ENCODE assay signal across 9 cellular contexts in the genomic region with DNA sequence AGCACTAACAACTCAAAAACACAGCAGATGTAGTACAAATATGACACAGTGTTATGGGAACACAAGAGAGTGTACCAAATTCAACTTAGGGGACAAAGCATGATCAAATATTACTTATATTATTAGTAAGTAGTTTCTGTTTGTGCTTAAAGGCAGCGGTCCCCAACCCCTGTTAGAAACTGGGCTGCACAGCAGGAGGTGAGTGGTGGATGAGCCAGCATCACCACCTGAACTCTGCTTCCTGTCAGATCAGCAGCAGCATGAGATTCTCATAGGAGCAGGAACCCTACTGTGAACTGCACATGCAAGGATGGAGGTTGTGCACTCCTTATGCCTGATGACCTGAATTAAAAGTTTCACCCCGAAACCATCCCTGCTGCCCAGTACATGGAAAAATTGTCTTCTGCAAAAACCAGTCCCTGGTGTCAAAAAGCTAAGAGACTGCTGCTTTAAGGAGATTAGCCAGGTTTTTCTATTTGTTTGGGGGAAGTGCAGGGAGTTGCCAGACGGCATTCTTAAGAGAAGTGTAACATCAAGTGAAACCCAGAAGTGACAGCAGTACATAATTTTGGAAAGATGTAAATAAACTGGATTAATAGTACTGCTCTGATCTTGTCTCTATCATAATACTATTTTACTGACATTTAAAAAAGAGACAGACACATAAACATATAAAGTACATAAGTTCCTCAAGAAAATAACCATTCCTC. TPM values are rescaled to one million over a fixed set of nuclear protein-coding genes. Genes with fewer than 3 reads are reported as not detected.
DNase-seq lines count a peak whose midpoint lies in the region; ATAC-seq lines count a peak whose summit lies in the region.
"Had no signal": no experiment of that assay in that cellular context is flagged by ENCODE, and none has a peak within 500 bp of the region (broad histone marks: within the 10 kb centered on the region; RNA-seq: fewer than 3 reads in every experiment).

No MANE protein-coding gene starts in this region.

- H3K4me2 ChIP-seq in mesenchymal stem cell (ENCODE audit: low read length, poor library complexity, severe bottlenecking), result no peak overlapping the region

- CTCF ChIA-PET in activated CD4-positive, alpha-beta T cell treated with anti-CD3 and anti-CD28 coated beads, Interleukin-2, amount 10 ng/mL, durations not matched to agents 7 days and 5 days (lab: Charles Lee), result interaction anchor here (0.9 kb wide), 1 partner anchor 9 kb away, joined by 3 read pairs; no protein-coding TSS in a partner anchor

- no peak overlapping the region for H3K4me3 ChIP-seq in mesenchymal stem cell (ENCODE audit: insufficient read depth in 1 of 2, low read depth in 1 of 2, low read length in 2 of 2)

- intact Hi-C loops in left cardiac atrium (cut with DNase I), result no loop called here

- no peak overlapping the region for H3K27ac Mint-ChIP-seq in activated CD4-positive, alpha-beta T cell treated with anti-CD3 and anti-CD28 coated beads, Interleukin-2, amount 10 ng/mL, durations not matched to agents 7 days and 5 days

- H3K27me3 Mint-ChIP-seq in activated CD4-positive, alpha-beta T cell treated with anti-CD3 and anti-CD28 coated beads, Interleukin-2, amount 10 ng/mL, durations not matched to agents 7 days and 5 days, result no peaks in the 10 kb centered on the region

- 85% methylated on average over 3 of the region's 3 CpGs for WGBS in mesenchymal stem cell

- H2BK5ac ChIP-seq in mesenchymal stem cell (ENCODE audit: low read depth, low read length, poor library complexity, severe bottlenecking), result no peak overlapping the region

- no peak overlapping the region for H3K23ac ChIP-seq in mesenchymal stem cell (ENCODE audit: low read length in 2 of 2)

- H3K4me1 ChIP-seq in mesenchymal stem cell (ENCODE audit: control insufficient read depth, insufficient read depth, low read depth, low read length), result peaks cover 6% of the 10 kb centered on the region

- no peak overlapping the region for H2AFZ ChIP-seq in mesenchymal stem cell (ENCODE audit: low read depth, low read length)

- no peak overlapping the region for H2BK15ac ChIP-seq in mesenchymal stem cell (ENCODE audit: low read depth, poor library complexity, severe bottlenecking)

- no peaks in the 10 kb centered on the region for H3K9me3 Mint-ChIP-seq in activated CD4-positive, alpha-beta T cell treated with anti-CD3 and anti-CD28 coated beads, Interleukin-2, amount 10 ng/mL, durations not matched to agents 7 days and 5 days

- H3K9me3 ChIP-seq in mesenchymal stem cell (ENCODE audit: control insufficient read depth, low read length), result no peaks in the 10 kb centered on the region

- no peak overlapping the region for H3K9ac ChIP-seq in mesenchymal stem cell (ENCODE audit: low read length)

- POLR2A ChIA-PET in activated CD4-positive, alpha-beta T cell treated with anti-CD3 and anti-CD28 coated beads, Interleukin-2, amount 10 ng/mL, durations not matched to agents 7 days and 5 days (lab: Charles Lee), result no interaction called here

- no peak overlapping the region for H2AK5ac ChIP-seq in mesenchymal stem cell (ENCODE audit: low read length, severe bottlenecking)

- H3K14ac ChIP-seq in mesenchymal stem cell (ENCODE audit: low read length in 2 of 2), result no peak overlapping the region

- no peak overlapping the region for H2BK120ac ChIP-seq in mesenchymal stem cell (ENCODE audit: low read depth, low read length)

- no peaks in the 10 kb centered on the region for H3K27me3 ChIP-seq in mesenchymal stem cell (ENCODE audit: control insufficient read depth in 1 of 2, insufficient read depth in 1 of 2, low read length in 2 of 2)

- ATAC-seq in GM21825 (IDR thresholded peaks at IDR 0.05; ENCODE audit: unreplicated experiment) (peak; percentile 70), left cardiac atrium (no peak)

- peak; percentile 10 for DNase-seq in activated CD4-positive, alpha-beta T cell treated with anti-CD3 and anti-CD28 coated beads, Interleukin-2, amount 10 ng/mL, durations not matched to agents 7 days and 5 days
- no peak for DNase-seq in activated CD4-positive, alpha-beta T cell treated with anti-CD3 and anti-CD28 coated beads, Interleukin-2, amount 50 U/mL, for 1 hour
- DNase-seq in NCI-H69 (lab: John Stamatoyannopoulos, UW) (peak; percentile 21), mesenchymal stem cell (no peak), HuH-7 (ENCODE audit: low spot score) (no peak), left cardiac atrium (no peak), NCI-H1436 treated with DMSO at 0.1 percent for 48 hours (lab: John Stamatoyannopoulos, UW) (no peak)
- DNase-seq: NCI-H748 treated with DMSO at 0.1 percent for 48 hours had no signal

- H3K79me1 ChIP-seq in mesenchymal stem cell (replicated peaks; ENCODE audit: low read length, poor library complexity, severe bottlenecking), result peaks cover 14% of the 10 kb centered on the region

- no peak overlapping the region for H3K18ac ChIP-seq in mesenchymal stem cell (ENCODE audit: low read depth in 1 of 2, low read length in 2 of 2)

- no peak overlapping the region for H3K4ac ChIP-seq in mesenchymal stem cell (ENCODE audit: low read depth in 1 of 2, low read length in 2 of 2)

- no peak overlapping the region for H2BK12ac ChIP-seq in mesenchymal stem cell (ENCODE audit: low read length in 2 of 2)

- H4K91ac ChIP-seq in mesenchymal stem cell (ENCODE audit: low read length), result no peak overlapping the region

- H3K36me3 Mint-ChIP-seq in activated CD4-positive, alpha-beta T cell treated with anti-CD3 and anti-CD28 coated beads, Interleukin-2, amount 10 ng/mL, durations not matched to agents 7 days and 5 days (ENCODE audit: low read depth), result peaks cover 65% of the 10 kb centered on the region

- no peak overlapping the region for H4K8ac ChIP-seq in mesenchymal stem cell (ENCODE audit: low read length)

- H3K36me3 ChIP-seq in mesenchymal stem cell (ENCODE audit: control insufficient read depth in 1 of 2, insufficient read depth in 2 of 2, low read depth in 1 of 2, low read length in 2 of 2), result peaks cover 7 to 82% of the 10 kb centered on the region in 2 experiments

- peak overlapping the region; percentile 36 for H3K27ac ChIP-seq in mesenchymal stem cell (ENCODE audit: low read length, poor library complexity, severe bottlenecking)

- peaks cover 49% of the 10 kb centered on the region for H3K4me1 Mint-ChIP-seq in activated CD4-positive, alpha-beta T cell treated with anti-CD3 and anti-CD28 coated beads, Interleukin-2, amount 10 ng/mL, durations not matched to agents 7 days and 5 days

- H3K4me3 Mint-ChIP-seq in activated CD4-positive, alpha-beta T cell treated with anti-CD3 and anti-CD28 coated beads, Interleukin-2, amount 10 ng/mL, durations not matched to agents 7 days and 5 days, result no peak overlapping the region

RNA-seq across cellular contexts. Expression of gene GTF2A1, which starts 26.7 kb away (rescaled TPM):
- 10 to 100 TPM; 35.3 to 46.9 TPM for total RNA-seq in activated CD4-positive, alpha-beta T cell treated with anti-CD3 and anti-CD28 coated beads, Interleukin-2, amount 10 ng/mL, durations not matched to agents 7 days and 5 days
- polyA plus RNA-seq in mesenchymal stem cell (2013, experiment 1 of 2), result 18.2 TPM
- 19.9 TPM for polyA plus RNA-seq in mesenchymal stem cell (2013, experiment 2 of 2)
- 10 to 100 TPM; 16.7 to 17.7 TPM for total RNA-seq in left cardiac atrium

Comparison
In these comparisons a context has a peak if more than half of its experiments do, and no peak if none do; other contexts are left out.
1. DNase-seq: peak in activated CD4-positive, alpha-beta T cell treated with anti-CD3 and anti-CD28 coated beads, Interleukin-2, amount 10 ng/mL, durations not matched to agents 7 days and 5 days (single experiment) and NCI-H69 (single experiment); none in activated CD4-positive, alpha-beta T cell treated with anti-CD3 and anti-CD28 coated beads, Interleukin-2, amount 50 U/mL, for 1 hour (single experiment), mesenchymal stem cell (single experiment), HuH-7 (single experiment), left cardiac atrium (single experiment) and NCI-H1436 treated with DMSO at 0.1 percent for 48 hours (single experiment).